24 cellular contexts compared by ENCODE assay signal in the genomic region with DNA sequence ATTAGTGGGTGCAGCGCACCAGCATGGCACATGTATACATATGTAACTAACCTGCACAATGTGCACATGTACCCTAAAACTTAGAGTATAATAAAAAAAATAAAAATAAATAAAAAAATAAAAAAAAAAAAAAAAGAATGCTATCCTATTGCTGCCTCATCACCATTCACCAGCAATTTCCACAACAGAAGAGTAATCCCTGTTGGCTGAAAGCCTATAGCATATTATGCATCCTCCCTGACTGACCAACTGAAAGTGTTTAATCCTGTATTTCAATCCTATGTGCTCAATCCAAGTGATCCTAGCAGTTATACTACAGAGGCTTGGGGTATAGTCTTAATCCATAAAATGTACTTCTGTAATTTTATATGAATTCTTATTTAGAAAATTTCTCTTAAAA. TPM values are rescaled to one million over a fixed set of nuclear protein-coding genes. Genes with fewer than 3 reads are reported as not detected.
A peak's percentile ranks its signal among the peaks of the same experiment; 100 is the strongest.
DNase-seq lines count a peak whose midpoint lies in the region; ATAC-seq and TF ChIP-seq lines count a peak whose summit lies in the region.
"Had no signal": no experiment of that assay in that cellular context is flagged by ENCODE, and none has a peak within 500 bp of the region (broad histone marks: within the 10 kb centered on the region; RNA-seq: fewer than 3 reads in every experiment).

No MANE protein-coding gene starts in this region.

- peaks cover 81% of the 10 kb centered on the region for H3K4me1 Mint-ChIP-seq in activated naive CD4-positive, alpha-beta T cell treated with anti-CD3 and anti-CD28 coated beads, Interleukin-2, amount 50 U/mL, for 24 hours
- H3K4me1 Mint-ChIP-seq in mesothelial cell of epicardium (peaks cover 52% of the 10 kb centered on the region), MCF 10A (ENCODE audit: insufficient read depth, unreplicated experiment) (peaks cover 40% of the 10 kb centered on the region)

- ATAC-seq in GM19395 (IDR thresholded peaks at IDR 0.05; ENCODE audit: unreplicated experiment) (no peak), GM19035 (IDR thresholded peaks at IDR 0.05; ENCODE audit: unreplicated experiment) (no peak)
- ATAC-seq: activated CD4-positive, alpha-beta T cell treated with anti-CD3 and anti-CD28 coated beads for 36 hours; activated CD8-positive, alpha-beta T cell treated with anti-CD3 and anti-CD28 coated beads, Interleukin-2, amount 10 ng/mL, durations not matched to agents 7 days and 5 days; sciatic nerve; stimulated activated memory B cell treated with anti-CD40 and anti-IgM and Interleukin-4, amounts not matched to agents 10 μg/mL and 1 μg/mL and 100 μg/mL, for 72 hours had no signal

- CTCF ChIA-PET in MCF 10A (lab: Yijun Ruan, JAX): interaction anchor here (1.7 kb wide), 1 partner anchor 294 kb away, joined by 4 read pairs; no protein-coding TSS in a partner anchor

- no TSS peak for BruUV-seq in MCF 10A (replicated peaks; lab: Mats Ljungman, UMichigan)

- H3K27me3 Mint-ChIP-seq in activated naive CD4-positive, alpha-beta T cell treated with anti-CD3 and anti-CD28 coated beads, Interleukin-2, amount 50 U/mL, for 24 hours: no peaks in the 10 kb centered on the region
- H3K27me3 Mint-ChIP-seq in mesothelial cell of epicardium (ENCODE audit: low read depth): no peaks in the 10 kb centered on the region
- no peaks in the 10 kb centered on the region for H3K27me3 Mint-ChIP-seq in MCF 10A (ENCODE audit: insufficient read depth, unreplicated experiment)
- H3K27me3 Mint-ChIP-seq: activated CD4-positive, alpha-beta T cell treated with anti-CD3 and anti-CD28 coated beads for 36 hours; activated naive CD8-positive, alpha-beta T cell treated with anti-CD3 and anti-CD28 coated beads for 36 hours; progenitor cell of endocrine pancreas; stimulated activated memory B cell treated with anti-CD40 and anti-IgM and Interleukin-4, amounts not matched to agents 10 μg/mL and 1 μg/mL and 100 μg/mL, for 72 hours had no signal

- no peak overlapping the region for H3K4me3 Mint-ChIP-seq in activated naive CD4-positive, alpha-beta T cell treated with anti-CD3 and anti-CD28 coated beads, Interleukin-2, amount 50 U/mL, for 24 hours
- H3K4me3 Mint-ChIP-seq in mesothelial cell of epicardium: no peak overlapping the region
- no peak overlapping the region for H3K4me3 Mint-ChIP-seq in MCF 10A (ENCODE audit: unreplicated experiment)
- H3K4me3 Mint-ChIP-seq: activated CD4-positive, alpha-beta T cell treated with anti-CD3 and anti-CD28 coated beads for 36 hours; activated CD8-positive, alpha-beta T cell treated with anti-CD3 and anti-CD28 coated beads, Interleukin-2, amount 10 ng/mL, durations not matched to agents 7 days and 5 days; activated naive CD8-positive, alpha-beta T cell treated with anti-CD3 and anti-CD28 coated beads for 36 hours; H9; stimulated activated memory B cell treated with anti-CD40 and anti-IgM and Interleukin-4, amounts not matched to agents 10 μg/mL and 1 μg/mL and 100 μg/mL, for 72 hours; T-helper 2 cell treated with Interferon-gamma antibody and Interleukin-4, amounts not matched to agents 5 μg/mL and 100 μg/mL, for 36 hours had no signal

- intact Hi-C loops in MCF 10A (cut with micrococcal nuclease): no loop called here

- peaks cover 4% of the 10 kb centered on the region for H3K36me3 Mint-ChIP-seq in activated naive CD4-positive, alpha-beta T cell treated with anti-CD3 and anti-CD28 coated beads, Interleukin-2, amount 50 U/mL, for 24 hours
- H3K36me3 Mint-ChIP-seq in mesothelial cell of epicardium (no peaks in the 10 kb centered on the region), MCF 10A (ENCODE audit: insufficient read depth, unreplicated experiment) (peaks cover 9% of the 10 kb centered on the region)

- H3K9me3 Mint-ChIP-seq in activated naive CD4-positive, alpha-beta T cell treated with anti-CD3 and anti-CD28 coated beads, Interleukin-2, amount 50 U/mL, for 24 hours: no peaks in the 10 kb centered on the region
- no peaks in the 10 kb centered on the region for H3K9me3 Mint-ChIP-seq in mesothelial cell of epicardium
- no peaks in the 10 kb centered on the region for H3K9me3 Mint-ChIP-seq in MCF 10A (ENCODE audit: unreplicated experiment)
- H3K9me3 Mint-ChIP-seq: activated naive CD8-positive, alpha-beta T cell treated with anti-CD3 and anti-CD28 coated beads for 36 hours; H9; T-helper 2 cell treated with Interferon-gamma antibody and Interleukin-4, amounts not matched to agents 5 μg/mL and 100 μg/mL, for 36 hours had no signal

- peak overlapping the region; percentile 53 for H3K27ac Mint-ChIP-seq in activated naive CD4-positive, alpha-beta T cell treated with anti-CD3 and anti-CD28 coated beads, Interleukin-2, amount 50 U/mL, for 24 hours
- peak overlapping the region; percentile 36 for H3K27ac Mint-ChIP-seq in mesothelial cell of epicardium
- H3K27ac Mint-ChIP-seq in MCF 10A (ENCODE audit: low read depth, unreplicated experiment): no peak overlapping the region
- H3K27ac Mint-ChIP-seq: activated CD8-positive, alpha-beta T cell treated with anti-CD3 and anti-CD28 coated beads, Interleukin-2, amount 10 ng/mL, durations not matched to agents 7 days and 5 days; activated naive CD8-positive, alpha-beta T cell treated with anti-CD3 and anti-CD28 coated beads for 36 hours; stimulated activated memory B cell treated with anti-CD40 and anti-IgM and Interleukin-4, amounts not matched to agents 10 μg/mL and 1 μg/mL and 100 μg/mL, for 72 hours; T-helper 2 cell treated with Interferon-gamma antibody and Interleukin-4, amounts not matched to agents 5 μg/mL and 100 μg/mL, for 36 hours had no signal

- no peak for DNase-seq in activated naive CD4-positive, alpha-beta T cell treated with Interleukin-2 at 50 U/mL for 16 hours
- DNase-seq in dermis blood vessel endothelial cell (peak; percentile 9), mesothelial cell of epicardium (ENCODE audit: low spot score in 2 of 2, unreplicated experiment in 2 of 2) (no peak), MCF 10A (ENCODE audit: unreplicated experiment) (no peak), NCI-H446 treated with DMSO at 0.1 percent for 48 hours (lab: John Stamatoyannopoulos, UW) (no peak)
- DNase-seq: activated CD4-positive, alpha-beta T cell treated with anti-CD3 and anti-CD28 coated beads for 36 hours; activated CD8-positive, alpha-beta T cell treated with anti-CD3 and anti-CD28 coated beads, Interleukin-2, amount 10 ng/mL, durations not matched to agents 7 days and 5 days; activated naive CD8-positive, alpha-beta T cell treated with anti-CD3 and anti-CD28 coated beads for 36 hours; DMS153; H9; NCI-H1436 treated with DMSO at 0.1 percent for 48 hours; NCI-H2107; PC-3; Right ventricle myocardium superior; stimulated activated CD4-positive, alpha-beta T cell treated with anti-CD3 and anti-CD28 coated beads, Interleukin-12 subunit alpha, Interleukin-12 subunit beta, amount 100 ng/mL, for 4 hours; stimulated activated CD4-positive, alpha-beta T cell treated with anti-CD3 and anti-CD28 coated beads, Interleukin-4, amount 100 ng/mL, for 1 hour; testis had no signal

- TF ChIP-seq CTCF in mesothelial cell of epicardium (IDR thresholded peaks at IDR 0.05; ENCODE audit: unreplicated experiment): no peak
- no peak for TF ChIP-seq CTCF in MCF 10A (IDR thresholded peaks at IDR 0.05; ENCODE audit: unreplicated experiment)

- POLR2A ChIA-PET in MCF 10A (lab: Yijun Ruan, JAX): interaction anchor here (0.6 kb wide), 1 partner anchor 16 kb away, joined by 3 read pairs; no protein-coding TSS in a partner anchor

RNA-seq across cellular contexts. Expression of gene DICER1, which starts 18.5 kb away (rescaled TPM):
- total RNA-seq in dermis blood vessel endothelial cell: 34.3 and 38.3 TPM in 2 replicates
- total RNA-seq in mesothelial cell of epicardium: 148 to 155 TPM (median 155 TPM) in 3 replicates
- 35.6 and 48.6 TPM in 2 replicates for total RNA-seq in MCF 10A (2022)
